In the genomic region with DNA sequence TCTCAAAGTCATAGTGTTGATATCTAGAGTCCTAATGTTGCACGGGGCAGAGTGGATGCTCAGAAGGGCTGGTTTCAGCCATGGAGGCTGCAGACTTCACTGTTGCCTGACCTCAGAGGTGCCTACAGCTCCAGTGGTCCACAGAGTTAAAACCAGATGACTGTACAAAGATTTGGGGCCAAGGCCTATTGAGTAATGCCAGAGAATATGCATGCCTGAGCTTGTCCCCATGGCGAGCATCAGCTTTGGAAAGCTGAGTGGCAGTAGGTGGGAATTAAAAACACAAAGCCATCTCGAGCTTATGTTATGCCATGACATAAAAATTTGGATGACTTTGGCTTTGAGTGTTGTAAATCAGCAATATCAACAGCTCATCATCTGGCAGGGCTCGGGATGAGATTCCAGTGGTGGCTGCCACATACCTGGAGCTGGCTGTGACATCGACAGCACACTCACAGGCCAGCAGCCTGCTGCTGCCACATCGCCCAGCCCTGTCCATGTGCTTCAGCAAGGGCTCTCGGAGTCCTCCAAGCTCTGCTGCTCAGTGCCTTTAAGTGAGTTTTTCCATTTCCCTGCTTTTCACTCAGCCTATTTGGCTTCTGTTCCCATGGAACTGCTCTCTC, we compare ENCODE assay signal across 1 cellular context.
TF ChIP-seq lines count a peak whose summit lies in the region.

No MANE protein-coding gene starts in this region.

TF ChIP-seq in GM23338, 12 proteins besides CTCF, POLR2A, EP300 and RAD21:
- TF ChIP-seq POLR2AphosphoS5 (IDR thresholded peaks at IDR 0.05; ENCODE audit: low read depth): no peak
- no peak for TF ChIP-seq REST (IDR thresholded peaks at IDR 0.05; ENCODE audit: unreplicated experiment)
TF ChIP-seq in GM23338: peak in this region for 0.
